In the genomic region with DNA sequence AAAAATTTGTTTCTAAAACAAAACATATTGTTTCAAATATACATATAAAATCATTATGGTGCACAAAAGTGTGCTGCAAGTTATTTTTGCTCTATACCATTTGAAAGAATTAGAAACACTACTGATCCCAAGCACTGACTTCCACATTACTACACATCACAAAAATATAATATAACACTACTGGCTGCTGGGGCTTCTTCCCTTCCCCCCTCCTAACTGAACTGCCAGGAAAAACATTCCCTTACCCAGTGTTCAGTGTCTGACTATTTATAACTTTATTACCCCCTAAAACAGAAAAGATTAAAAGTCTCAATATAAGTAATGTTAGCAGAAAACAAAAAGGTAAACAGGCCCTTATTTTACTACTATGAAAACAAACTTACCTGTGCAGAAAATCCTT, we compare ENCODE assay signal across 13 cellular contexts.
"Had no signal": no experiment of that assay in that cellular context is flagged by ENCODE, and none has a peak within 500 bp of the region (broad histone marks: within the 10 kb centered on the region; RNA-seq: fewer than 3 reads in every experiment).

No MANE protein-coding gene starts in this region.

- H3K9me3 Mint-ChIP-seq: naive thymus-derived CD4-positive, alpha-beta T cell had no signal

- ATAC-seq: gastroesophageal sphincter; naive thymus-derived CD4-positive, alpha-beta T cell; right cardiac atrium had no signal

- DNase-seq: activated CD4-positive, CD25-positive, alpha-beta regulatory T cell treated with anti-CD3 and anti-CD28 coated beads, Interleukin-2, amount 50 U/mL, for 72 hours; activated naive CD4-positive, alpha-beta T cell treated with anti-CD3 and anti-CD28 coated beads, Interleukin-2, amount 50 U/mL, for 16 hours; adrenal gland; dermis blood vessel endothelial cell; heart right ventricle; islet precursor cell; mammary epithelial cell; naive thymus-derived CD4-positive, alpha-beta T cell; right cardiac atrium; stimulated activated CD4-positive, alpha-beta T cell treated with anti-CD3 and anti-CD28 coated beads, Interleukin-1b, Interleukin-23, amount 100 ng/mL, for 48 hours; T1000 had no signal

- H3K27me3 Mint-ChIP-seq: naive thymus-derived CD4-positive, alpha-beta T cell had no signal

- H3K27ac ChIP-seq: adrenal gland, gastroesophageal sphincter, SK-N-MC had no signal

- H3K27me3 ChIP-seq: adrenal gland, gastroesophageal sphincter, heart right ventricle had no signal

- H3K36me3 ChIP-seq: adrenal gland had no signal

- H3K9me3 ChIP-seq: adrenal gland, gastroesophageal sphincter had no signal

- H3K4me3 ChIP-seq: adrenal gland, gastroesophageal sphincter, heart right ventricle, SK-N-MC had no signal
